Comparison of ENCODE assay signal across 11 cellular contexts in genomic region chr1:2523891-2524609, GRCh38. TPM values are rescaled to one million over a fixed set of nuclear protein-coding genes. Genes with fewer than 3 reads are reported as not detected.
DNase-seq lines count a peak whose midpoint lies in the region; FAIRE-seq and TF ChIP-seq lines count a peak whose summit lies in the region.
"Had no signal": no experiment of that assay in that cellular context is flagged by ENCODE, and none has a peak within 500 bp of the region (broad histone marks: within the 10 kb centered on the region; RNA-seq: fewer than 3 reads in every experiment).

No MANE protein-coding gene starts in this region.

- CTCF ChIA-PET in CD8-positive, alpha-beta memory T cell (lab: Charles Lee) = interaction anchor here (0.8 to 7.1 kb wide), 17 partner anchors 9 to 133 kb away, joined by 3 to 134 read pairs (median 5); partner anchors contain the start of genes MORN1, PRXL2B and TNFRSF14
- CTCF ChIA-PET in RWPE1 (lab: Yijun Ruan, JAX) = interaction anchor here (0.6 to 1.8 kb wide), 4 partner anchors 24 to 117 kb away, joined by 3 to 5 read pairs (median 4); no protein-coding TSS in a partner anchor

- H3K27me3 ChIP-seq in CD8-positive, alpha-beta memory T cell (ENCODE audit: insufficient read depth, low read length, poor library complexity, severe bottlenecking) = no peaks in the 10 kb centered on the region

- H3K4me1 ChIP-seq in CD8-positive, alpha-beta memory T cell (ENCODE audit: insufficient read depth, low read length) = peaks cover 47% of the 10 kb centered on the region

- peak overlapping the region; percentile 62 for H3K27ac ChIP-seq in CD8-positive, alpha-beta memory T cell (ENCODE audit: low read depth, low read length)
- peak overlapping the region; percentile 93 for H3K27ac ChIP-seq in RWPE1
- H3K27ac ChIP-seq: prostate gland had no signal

- H3K9me3 ChIP-seq in CD8-positive, alpha-beta memory T cell (ENCODE audit: low read length) = no peaks in the 10 kb centered on the region
- H3K9me3 ChIP-seq: prostate gland had no signal

- H3K9me3 Mint-ChIP-seq in CD8-positive, alpha-beta memory T cell = no peaks in the 10 kb centered on the region
- no peaks in the 10 kb centered on the region for H3K9me3 Mint-ChIP-seq in activated naive CD8-positive, alpha-beta T cell (ENCODE audit: low read depth)
- no peaks in the 10 kb centered on the region for H3K9me3 Mint-ChIP-seq in nephron progenitor cell

- FAIRE-seq in D721Med (lab: Jason Lieb, UNC) = no peak
- FAIRE-seq: G401.6 had no signal

- TF ChIP-seq CTCF in RWPE1 (conservative IDR thresholded peaks at IDR 0.05; ENCODE audit: low read depth) = no peak
- TF ChIP-seq CTCF in nephron progenitor cell (IDR thresholded peaks at IDR 0.05) = no peak
- no peak for TF ChIP-seq CTCF in D721Med (IDR thresholded peaks at IDR 0.05; ENCODE audit: insufficient read depth, missing control alignments)

- peak overlapping the region; percentile 93 for H3K4me3 ChIP-seq in CD8-positive, alpha-beta memory T cell (ENCODE audit: low read length)

- TF ChIP-seq POLR2A in erythroblast (IDR thresholded peaks at IDR 0.05; ENCODE audit: low read length) = no peak

- H3K36me3 ChIP-seq in CD8-positive, alpha-beta memory T cell (ENCODE audit: insufficient read depth, low read length) = peaks cover 24% of the 10 kb centered on the region

- peak overlapping the region; percentile 86 to 98 (median 94) for H3K27ac Mint-ChIP-seq in CD8-positive, alpha-beta memory T cell
- H3K27ac Mint-ChIP-seq in activated naive CD8-positive, alpha-beta T cell = peak overlapping the region; percentile 88
- no peak overlapping the region for H3K27ac Mint-ChIP-seq in nephron progenitor cell

- peak; percentile 39 to 80 (median 67) for DNase-seq in CD8-positive, alpha-beta memory T cell
- DNase-seq in RWPE1 (ENCODE audit: low spot score) = no peak
- DNase-seq in nephron progenitor cell = no peak
- DNase-seq in erythroblast (lab: John Stamatoyannopoulos, UW) = no peak
- no peak for DNase-seq in hippocampal formation (lab: John Stamatoyannopoulos, UW)
- no peak for DNase-seq in D721Med (ENCODE audit: insufficient read length, low spot score)
- no peak for DNase-seq in effector CD8-positive, alpha-beta T cell (lab: John Stamatoyannopoulos, UW)
- DNase-seq: NCI-H69 had no signal

- H3K4me1 Mint-ChIP-seq in CD8-positive, alpha-beta memory T cell = peaks cover 39 to 63% (median 44%) of the 10 kb centered on the region in 3 donors
- peaks cover 40% of the 10 kb centered on the region for H3K4me1 Mint-ChIP-seq in activated naive CD8-positive, alpha-beta T cell (ENCODE audit: low read depth)
- H3K4me1 Mint-ChIP-seq in nephron progenitor cell = peaks cover 34% of the 10 kb centered on the region

- H3K4me3 Mint-ChIP-seq in CD8-positive, alpha-beta memory T cell = peak overlapping the region; percentile 88 to 99 (median 90)
- peak overlapping the region; percentile 94 for H3K4me3 Mint-ChIP-seq in activated naive CD8-positive, alpha-beta T cell
- H3K4me3 Mint-ChIP-seq in nephron progenitor cell = peak overlapping the region; percentile 94

- POLR2A ChIA-PET in CD8-positive, alpha-beta memory T cell (lab: Charles Lee) = interaction anchor here (0.6 to 4.8 kb wide), 12 partner anchors 16 to 132 kb away, joined by 3 to 87 read pairs (median 6); partner anchors contain the start of genes MORN1, PEX10, PRXL2B and RER1
- POLR2A ChIA-PET in RWPE1 (lab: Yijun Ruan, JAX; ENCODE audit: low non-redundant PET) = no interaction called here

- H3K27me3 Mint-ChIP-seq in CD8-positive, alpha-beta memory T cell = peaks cover 5 to 7% of the 10 kb centered on the region in 2 donors
- peaks cover 2% of the 10 kb centered on the region for H3K27me3 Mint-ChIP-seq in activated naive CD8-positive, alpha-beta T cell
- peaks cover 23% of the 10 kb centered on the region for H3K27me3 Mint-ChIP-seq in nephron progenitor cell (ENCODE audit: low read depth, poor library complexity)

- peaks cover 0 to 35% (median 2%) of the 10 kb centered on the region in 3 donors for H3K36me3 Mint-ChIP-seq in CD8-positive, alpha-beta memory T cell
- no peaks in the 10 kb centered on the region for H3K36me3 Mint-ChIP-seq in activated naive CD8-positive, alpha-beta T cell
- peaks cover 9% of the 10 kb centered on the region for H3K36me3 Mint-ChIP-seq in nephron progenitor cell (ENCODE audit: low read depth)

RNA-seq across cellular contexts. Expression of gene PANK4, which starts 2.3 kb away (rescaled TPM):
- total RNA-seq in CD8-positive, alpha-beta memory T cell = 10 to 100 TPM; 40.3 to 46.3 TPM
- 25.0 TPM for polyA plus RNA-seq in CD8-positive, alpha-beta memory T cell

RNA-seq across cellular contexts. Expression of gene HES5, which starts 6.0 kb away (rescaled TPM):
- not detected for total RNA-seq in CD8-positive, alpha-beta memory T cell
- not detected for polyA plus RNA-seq in CD8-positive, alpha-beta memory T cell

RNA-seq across cellular contexts. Expression of gene TNFRSF14, which starts 32.1 kb away (rescaled TPM):
- 100 to 1,000 TPM; 164 to 168 TPM for total RNA-seq in CD8-positive, alpha-beta memory T cell
- polyA plus RNA-seq in CD8-positive, alpha-beta memory T cell = 51.6 TPM

RNA-seq across cellular contexts. Expression of gene PLCH2, which starts 48.0 kb away (rescaled TPM):
- total RNA-seq in CD8-positive, alpha-beta memory T cell = 1 to 10 TPM; 2.5 TPM
- polyA plus RNA-seq in CD8-positive, alpha-beta memory T cell = 2.8 TPM

Comparison
In these comparisons a context has a peak if more than half of its experiments do, and no peak if none do; other contexts are left out.
1. DNase-seq: peak in CD8-positive, alpha-beta memory T cell (5 of 5); none in RWPE1 (single experiment), nephron progenitor cell (single experiment), erythroblast (0 of 2), hippocampal formation (0 of 2), D721Med (single experiment) and effector CD8-positive, alpha-beta T cell (single experiment).
2. Peak in every context shown above with its lines, with median percentiles within 50 percentile points of each other: H3K4me3 Mint-ChIP-seq.